8 cellular contexts compared by ENCODE assay signal in genomic region chr12:75208851-75209781, GRCh38. TPM values are rescaled to one million over a fixed set of nuclear protein-coding genes. Genes with fewer than 3 reads are reported as not detected.
A peak's percentile ranks its signal among the peaks of the same experiment; 100 is the strongest.
DNase-seq lines count a peak whose midpoint lies in the region; ATAC-seq, FAIRE-seq and TF ChIP-seq lines count a peak whose summit lies in the region.

No MANE protein-coding gene starts in this region.

- intact Hi-C loops in GM12878 (cut with micrococcal nuclease; ENCODE audit: unreplicated experiment), result no loop called here

- no peak for FAIRE-seq in GM12878 (lab: Jason Lieb, UNC)

- H3K9ac ChIP-seq in GM12878 (ENCODE audit: control insufficient read depth, insufficient read depth, low read length), result no peak overlapping the region

- 28% methylated on average over 47 of the region's 49 CpGs for WGBS in GM12878 (ENCODE audit: insufficient coverage, insufficient replicate concordance, low lambda C conversion rate, missing lambda C conversion rate)
- WGBS in lung, 2 donors, result 4 to 5% methylated on average over 46 to 49 of the region's 49 CpGs

- no peak overlapping the region for H3K4me2 ChIP-seq in GM12878 (ENCODE audit: control insufficient read depth, insufficient read depth)

- H3K4me3 ChIP-seq in GM12878 (no peak overlapping the region), lung (no peak overlapping the region)

- in situ Hi-C loops in GM12878 (cut with MboI), result no loop called here

- no peak for TF ChIP-seq RAD21 in Ishikawa (IDR thresholded peaks at IDR 0.05; ENCODE audit: low read depth)
- TF ChIP-seq RAD21 in GM12878 (IDR thresholded peaks at IDR 0.05; ENCODE audit: insufficient read depth, low read depth, low read length), result no peak

- ATAC-seq in GM12878, result peak; percentile 33; the same call in 1 of the 3 replicates
- peak; percentile 24 for ATAC-seq in lung (ENCODE audit: insufficient read depth, low FRiP score)
- ATAC-seq in HG03280 (IDR thresholded peaks at IDR 0.05; ENCODE audit: unreplicated experiment), result no peak
- ATAC-seq in HG03108 (IDR thresholded peaks at IDR 0.05; ENCODE audit: unreplicated experiment), result no peak

- no peaks in the 10 kb centered on the region for H4K20me1 ChIP-seq in GM12878 (ENCODE audit: control insufficient read depth, insufficient read depth)

- H3K9me3 ChIP-seq in GM12878 (replicated peaks; ENCODE audit: control insufficient read depth, insufficient read depth, low read length) (no peaks in the 10 kb centered on the region), lung (ENCODE audit: control insufficient read depth in 2 of 2, insufficient read depth in 1 of 2, low read length in 1 of 2) (peaks cover 0 to 17% of the 10 kb centered on the region in 2 donors)

- RAD21 ChIA-PET in GM12878 (lab: Charles Lee; ENCODE audit: unreplicated experiment), result no interaction called here

- TF ChIP-seq POLR2A in GM12878 (IDR thresholded peaks at IDR 0.05; ENCODE audit: low read depth, low read length), result no peak

- no peak overlapping the region for H2AFZ ChIP-seq in GM12878 (ENCODE audit: control insufficient read depth, low read depth, low read length)

- TF ChIP-seq EP300 in Ishikawa (IDR thresholded peaks at IDR 0.05; ENCODE audit: borderline replicate concordance) (no peak), GM12878 (IDR thresholded peaks at IDR 0.05; ENCODE audit: borderline replicate concordance in 1 of 2, control insufficient read depth in 1 of 2, low read depth in 2 of 2, low read length in 2 of 2) (no peak)

- SMC1A ChIA-PET in GM12878 (lab: Charles Lee; ENCODE audit: uncharacterized antibody, unreplicated experiment), result interaction anchor here (1.0 kb wide), 1 partner anchor 19 kb away, joined by 3 read pairs; no protein-coding TSS in a partner anchor

- H3K4me1 ChIP-seq in GM12878 (ENCODE audit: control insufficient read depth, insufficient read depth, low read length) (no peaks in the 10 kb centered on the region), lung (ENCODE audit: control insufficient read depth in 2 of 2, insufficient read depth in 2 of 2, low read length in 2 of 2) (peaks cover 0 to 3% of the 10 kb centered on the region in 2 donors)

- POLR2A ChIA-PET in GM12878 (lab: Charles Lee), result no interaction called here

- peaks cover 2 to 5% of the 10 kb centered on the region in 2 experiments; a peak in 3 of 4 replicates for H3K27me3 ChIP-seq in GM12878 (replicated peaks in 1 of 2; ENCODE audit: control insufficient read depth in 2 of 2, insufficient read depth in 2 of 2, low read length in 1 of 2)
- H3K27me3 ChIP-seq in lung (ENCODE audit: control insufficient read depth, insufficient read depth), result peaks cover 5% of the 10 kb centered on the region

- no peaks in the 10 kb centered on the region for H3K79me2 ChIP-seq in GM12878 (ENCODE audit: control insufficient read depth, insufficient read depth, low read length)

- peak; percentile 25 for DNase-seq in Ammon's horn (ENCODE audit: low spot score)
- DNase-seq in GM12878 (ENCODE audit: low read depth, low spot score), result no peak
- DNase-seq in lung (ENCODE audit: low spot score), result no peak
- DNase-seq in cortex of kidney (lab: John Stamatoyannopoulos, UW), result no peak
- no peak for DNase-seq in COR-L47 (lab: John Stamatoyannopoulos, UW)

- no TSS peak for BruUV-seq in GM12878 (replicated peaks; lab: Mats Ljungman, UMichigan)

- H3K36me3 ChIP-seq in GM12878 (ENCODE audit: control insufficient read depth in 2 of 2, insufficient read depth in 2 of 2, low read length in 1 of 2), result no peaks in the 10 kb centered on the region
- H3K36me3 ChIP-seq in lung (ENCODE audit: control insufficient read depth in 2 of 2, insufficient read depth in 2 of 2, low read length in 2 of 2), result no peaks in the 10 kb centered on the region

- TF ChIP-seq CTCF in GM12878 (IDR thresholded peaks at IDR 0.05 in 2 of 3, conservative IDR thresholded peaks at IDR 0.05 in 1 of 3; ENCODE audit: control insufficient read depth in 2 of 3, extremely low read depth in 1 of 3, insufficient read depth in 1 of 3, low read depth in 3 of 3, low read length in 3 of 3) (no peak), lung (IDR thresholded peaks at IDR 0.05; ENCODE audit: control extremely low read depth, extremely low read depth) (no peak)

- CTCF ChIA-PET in GM12878 (lab: Yijun Ruan, JAX), result no interaction called here

- H3K27ac ChIP-seq in GM12878 (ENCODE audit: control insufficient read depth, insufficient read depth), result no peak overlapping the region
- H3K27ac ChIP-seq in lung (ENCODE audit: low read depth in 1 of 2, low read length in 1 of 2), result no peak overlapping the region

TF ChIP-seq in Ishikawa, 13 proteins besides CTCF, POLR2A, EP300 and RAD21 (continues in another document):
- TF ChIP-seq ZBTB7A (IDR thresholded peaks at IDR 0.05; ENCODE audit: low read depth) (no peak), TCF12 (IDR thresholded peaks at IDR 0.05; ENCODE audit: low read depth) (no peak), TEAD4 (IDR thresholded peaks at IDR 0.05) (no peak), NFIC (IDR thresholded peaks at IDR 0.05) (no peak), YY1 (IDR thresholded peaks at IDR 0.05; ENCODE audit: low read depth) (0 out of 2 replicates have a peak, but pooled peaks have one; percentile 52)

TF ChIP-seq in GM12878, 131 proteins besides CTCF, POLR2A, EP300 and RAD21:
- TF ChIP-seq REST (IDR thresholded peaks at IDR 0.05; ENCODE audit: low read depth, low read length) (peak; percentile 77), ZBTB4 (CRISPR knock-in tag; IDR thresholded peaks at IDR 0.05) (no peak)

RNA-seq across cellular contexts. Expression of gene KCNC2, which starts 0.5 kb away (rescaled TPM):
- not detected in 2 replicates for total RNA-seq in GM12878 (2013; cell fraction: nucleolus; rRNA removed)
- not detected in 2 replicates for total RNA-seq in GM12878 (2014; rRNA removed)
- not detected in 2 replicates for total RNA-seq in GM12878 (2014; rRNA removed; fragmentation: Illumina TruSeq; extraction: Trizol)
- total RNA-seq in GM12878 (2021), result not detected in 2 replicates
- not detected for polyA plus RNA-seq in GM12878 (2011; ENCODE audit: low read depth)
- 2.3 and 4.1 TPM in 2 replicates for polyA plus RNA-seq in GM12878 (2011; rRNA removed)
- polyA plus RNA-seq in GM12878 (2011; cell fraction: cytosol; rRNA removed), result 0.59 and 0.91 TPM in 2 replicates
- polyA plus RNA-seq in GM12878 (2011; cell fraction: nucleus; rRNA removed), result 1.4 and 2.1 TPM in 2 replicates
- polyA plus RNA-seq in GM12878 (2012), result not detected in 2 replicates
- not detected in 2 replicates for polyA plus RNA-seq in GM12878 (2014; fragmentation: Illumina TruSeq; extraction: Trizol)
- polyA plus RNA-seq in GM12878 (2014; fragmentation: Nextera tagmentation; extraction: Ambion mirVana), result under 1 TPM in 1 of 2 experiments, not detected in 1; 0.08 TPM
- polyA plus RNA-seq in GM12878 (2014; rRNA removed), result 0.03 TPM in 1 of 2 replicates, not detected in the other
- not detected for polyA plus RNA-seq in GM12878 (2016; fragmentation: Nextera tagmentation; extraction: Ambion mirVana)
- polyA minus RNA-seq in GM12878 (2011; rRNA and poly(A)+ RNA removed), result 0.98 and 1.4 TPM in 2 replicates
- 0.21 TPM in 1 of 2 replicates, not detected in the other for polyA minus RNA-seq in GM12878 (2011; cell fraction: cytosol; rRNA and poly(A)+ RNA removed)
- polyA minus RNA-seq in GM12878 (2011; cell fraction: nucleus; rRNA and poly(A)+ RNA removed), result 0.85 and 0.86 TPM in 2 replicates
- under 1 TPM in 1 of 2 donors, not detected in 1; 0.06 TPM for total RNA-seq in lung
- not detected for polyA plus RNA-seq in lung

Comparison
In these comparisons a context has a peak if more than half of its experiments do, and no peak if none do; other contexts are left out.
1. ATAC-seq: peak in GM12878 (single experiment) and lung (single experiment); none in HG03280 (single experiment) and HG03108 (single experiment).